19 cellular contexts compared by ENCODE assay signal in the genomic region with DNA sequence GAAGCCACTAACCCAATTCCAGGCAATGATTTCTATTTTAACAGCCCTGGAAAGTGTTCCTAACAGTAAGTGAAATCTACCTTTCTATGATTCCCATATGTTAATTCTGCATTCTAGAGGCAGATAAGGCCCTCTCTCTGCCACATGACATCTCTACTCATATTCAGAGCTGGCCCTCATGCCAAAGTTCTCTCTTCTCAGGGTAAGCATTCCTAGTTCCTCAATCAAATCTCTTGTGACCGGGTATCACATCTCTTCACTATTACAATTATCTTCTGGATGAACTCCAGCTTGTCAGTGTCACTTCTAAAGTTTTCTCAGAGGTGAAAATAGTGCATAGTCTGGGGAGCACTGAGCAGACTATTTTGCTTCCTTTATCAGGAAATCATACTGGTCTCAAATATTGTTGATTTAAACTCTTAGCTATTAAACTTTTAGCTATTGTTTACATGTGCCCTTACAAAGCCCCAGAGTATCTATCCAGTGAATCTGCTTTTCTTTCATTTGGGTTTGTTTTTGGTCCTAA.
DNase-seq lines count a peak whose midpoint lies in the region; ATAC-seq, FAIRE-seq and TF ChIP-seq lines count a peak whose summit lies in the region.
"Had no signal": no experiment of that assay in that cellular context is flagged by ENCODE, and none has a peak within 500 bp of the region (broad histone marks: within the 10 kb centered on the region; RNA-seq: fewer than 3 reads in every experiment).

No MANE protein-coding gene starts in this region.

- no peaks in the 10 kb centered on the region for H3K27me3 ChIP-seq in BLaER1 treated with 17β-estradiol and CSF1 and Interleukin-3, amounts not matched to agents 10 nM and 100 nM
- H3K27me3 ChIP-seq: BE2C, SJSA1 had no signal

- H3K27me3 Mint-ChIP-seq in dendritic cell treated with granulocyte-macrophage colony-stimulating factor and Interleukin-4, amounts not matched to agents 40 ng/mL and 50 ng/mL, for 4 days, result no peaks in the 10 kb centered on the region

- ATAC-seq in sciatic nerve (peak; percentile 62), GM19395 (IDR thresholded peaks at IDR 0.05; ENCODE audit: unreplicated experiment) (no peak)

- H3K27ac Mint-ChIP-seq in dendritic cell treated with granulocyte-macrophage colony-stimulating factor and Interleukin-4, amounts not matched to agents 40 ng/mL and 50 ng/mL, for 4 days, result peak overlapping the region; percentile 73

- H3K27ac ChIP-seq in BLaER1 treated with 17β-estradiol and CSF1 and Interleukin-3, amounts not matched to agents 10 nM and 100 nM, result peak overlapping the region in 8 of 11 experiments; percentile 0 to 97 (median 50); a peak in 13 of 22 replicates
- H3K27ac ChIP-seq: HL-60, SJSA1 had no signal

- H3K4me3 ChIP-seq in BLaER1 treated with 17β-estradiol and CSF1 and Interleukin-3, amounts not matched to agents 10 nM and 100 nM, result no peak overlapping the region
- H3K4me3 ChIP-seq: HAP-1, SJSA1 had no signal

- peak overlapping the region in 3 of 11 experiments; percentile 51 to 83 (median 70); a peak in 6 of 22 replicates for H3K9ac ChIP-seq in BLaER1 treated with 17β-estradiol and CSF1 and Interleukin-3, amounts not matched to agents 10 nM and 100 nM

- H4K20me1 ChIP-seq in BLaER1 treated with 17β-estradiol and CSF1 and Interleukin-3, amounts not matched to agents 10 nM and 100 nM, result no peaks in the 10 kb centered on the region

- peaks cover 14 to 100% (median 54%) of the 10 kb centered on the region in 10 experiments for H3K4me1 ChIP-seq in BLaER1 treated with 17β-estradiol and CSF1 and Interleukin-3, amounts not matched to agents 10 nM and 100 nM
- H3K4me1 ChIP-seq: BE2C, HAP-1 had no signal

- peaks cover 0 to 9% (median 0%) of the 10 kb centered on the region in 11 experiments; a peak in 8 of 22 replicates for H3K9me3 ChIP-seq in BLaER1 treated with 17β-estradiol and CSF1 and Interleukin-3, amounts not matched to agents 10 nM and 100 nM (replicated peaks in 1 of 11)
- H3K9me3 ChIP-seq: BE2C, HAP-1, SJSA1 had no signal

- no peak overlapping the region for H3K4me3 Mint-ChIP-seq in dendritic cell treated with granulocyte-macrophage colony-stimulating factor and Interleukin-4, amounts not matched to agents 40 ng/mL and 50 ng/mL, for 4 days

- no peak for DNase-seq in GM12892 (ENCODE audit: insufficient read length)
- DNase-seq in sciatic nerve (ENCODE audit: low spot score), result no peak
- DNase-seq in SIG-M5 treated with dmso at 0.1 percent for 504 hours (lab: John Stamatoyannopoulos, UW; ENCODE audit: unreplicated experiment), result no peak
- no peak for DNase-seq in NCI-H2029 treated with DMSO at 0.1 percent for 48 hours (lab: John Stamatoyannopoulos, UW)
- DNase-seq: BE2C, DND-41, GDM1, NCI-H187 treated with DMSO at 0.1 percent for 48 hours, NCI-H446, NCI-H69, OCI-M1 had no signal

- peak; percentile 81 for FAIRE-seq in GM12892 (lab: Jason Lieb, UNC)
- FAIRE-seq: GM12891, HTR-8/SVneo had no signal

- H3K36me3 ChIP-seq in BLaER1 treated with 17β-estradiol and CSF1 and Interleukin-3, amounts not matched to agents 10 nM and 100 nM, result no peaks in the 10 kb centered on the region
- H3K36me3 ChIP-seq: BE2C, HAP-1, SJSA1 had no signal

- intact Hi-C loops in dendritic cell treated with granulocyte-macrophage colony-stimulating factor and Interleukin-4, amounts not matched to agents 40 ng/mL and 50 ng/mL, for 4 days (cut with micrococcal nuclease), result loop anchor here (2.0 to 5.0 kb wide), 4 partner anchors 68 to 370 kb away; no protein-coding TSS in a partner anchor
- intact Hi-C loops in sciatic nerve (cut with DNase I), result no loop called here

- no peaks in the 10 kb centered on the region for H3K36me3 Mint-ChIP-seq in dendritic cell treated with granulocyte-macrophage colony-stimulating factor and Interleukin-4, amounts not matched to agents 40 ng/mL and 50 ng/mL, for 4 days (ENCODE audit: low read depth)

- H3K9me3 Mint-ChIP-seq in dendritic cell treated with granulocyte-macrophage colony-stimulating factor and Interleukin-4, amounts not matched to agents 40 ng/mL and 50 ng/mL, for 4 days, result no peaks in the 10 kb centered on the region

- no peak for TF ChIP-seq POLR2A in GM12892 (IDR thresholded peaks at IDR 0.05; ENCODE audit: low read depth, low read length)

- peak overlapping the region in 9 of 11 experiments; percentile 2 to 88 (median 39); a peak in 16 of 22 replicates for H3K4me2 ChIP-seq in BLaER1 treated with 17β-estradiol and CSF1 and Interleukin-3, amounts not matched to agents 10 nM and 100 nM

- peaks cover 52% of the 10 kb centered on the region for H3K4me1 Mint-ChIP-seq in dendritic cell treated with granulocyte-macrophage colony-stimulating factor and Interleukin-4, amounts not matched to agents 40 ng/mL and 50 ng/mL, for 4 days (ENCODE audit: low read depth)
